In the genomic region with DNA sequence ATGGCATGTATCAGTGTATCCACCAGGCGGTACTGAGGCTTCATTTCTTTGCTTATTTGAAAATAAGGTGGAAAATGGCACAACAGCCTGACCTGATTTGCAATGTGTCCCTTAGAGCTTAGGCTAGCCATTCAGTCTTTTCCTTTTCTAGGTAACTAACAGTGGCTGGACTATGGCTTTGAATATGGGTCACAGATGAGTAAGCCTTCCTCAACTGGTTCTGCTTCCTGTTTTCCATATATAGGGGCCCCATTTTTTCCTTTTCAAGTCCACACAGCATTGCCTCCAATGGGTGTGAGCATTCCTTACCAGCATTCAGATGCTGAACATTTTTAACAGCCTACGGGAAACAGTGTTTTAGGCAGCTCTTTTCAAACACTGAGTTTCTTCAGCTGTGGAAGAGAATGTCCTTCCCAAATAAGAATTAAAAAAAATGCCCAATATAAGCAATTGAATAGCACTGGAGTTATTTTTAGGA, we compare ENCODE assay signal across 9 cellular contexts. TPM values are rescaled to one million over a fixed set of nuclear protein-coding genes. Genes with fewer than 3 reads are reported as not detected.
DNase-seq lines count a peak whose midpoint lies in the region; ATAC-seq and TF ChIP-seq lines count a peak whose summit lies in the region.
"Had no signal": no experiment of that assay in that cellular context is flagged by ENCODE, and none has a peak within 500 bp of the region (broad histone marks: within the 10 kb centered on the region; RNA-seq: fewer than 3 reads in every experiment).

No MANE protein-coding gene starts in this region.

- no peak overlapping the region for H2AFZ ChIP-seq in ACC112 (ENCODE audit: low read length, unreplicated experiment)

- no peak overlapping the region for H3K9ac ChIP-seq in colonic mucosa (ENCODE audit: low read depth in 2 of 2, low read length in 2 of 2)

- intact Hi-C loops in colonic mucosa (cut with DNase I) (no loop called here), sciatic nerve (cut with DNase I) (no loop called here), left colon (cut with DNase I, micrococcal nuclease) (no loop called here)

- H3K9me3 ChIP-seq in colonic mucosa: no peaks in the 10 kb centered on the region
- no peaks in the 10 kb centered on the region for H3K9me3 ChIP-seq in lung (ENCODE audit: control insufficient read depth in 2 of 2, insufficient read depth in 1 of 2, low read length in 1 of 2)

- H3K4me3 ChIP-seq in ACC112 (ENCODE audit: low read depth, low read length) (peak overlapping the region; percentile 10), colonic mucosa (no peak overlapping the region), lung (no peak overlapping the region)

- H3K27me3 ChIP-seq in ACC112 (ENCODE audit: insufficient read depth, low read length) (no peaks in the 10 kb centered on the region), colonic mucosa (no peaks in the 10 kb centered on the region), lung (ENCODE audit: control insufficient read depth, insufficient read depth) (no peaks in the 10 kb centered on the region)

- ATAC-seq in lung (ENCODE audit: insufficient read depth, low FRiP score): no peak
- no peak for ATAC-seq in sciatic nerve
- ATAC-seq in left colon: no peak

- H3K27ac ChIP-seq in ACC112 (ENCODE audit: low read depth, low read length) (peak overlapping the region; percentile 95), colonic mucosa (peak overlapping the region; percentile 66), lung (ENCODE audit: low read depth in 1 of 2, low read length in 1 of 2) (peak overlapping the region; percentile 90 to 95)

- no peak for TF ChIP-seq CTCF in colonic mucosa (IDR thresholded peaks at IDR 0.05)
- no peak for TF ChIP-seq CTCF in lung (IDR thresholded peaks at IDR 0.05; ENCODE audit: control extremely low read depth, extremely low read depth)
- TF ChIP-seq CTCF in GM10266 (IDR thresholded peaks at IDR 0.05; ENCODE audit: control insufficient read depth, insufficient read depth, low read depth, missing control alignments): no peak

- DNase-seq in LHCN-M2 (ENCODE audit: low read depth) (peak; percentile 91), colonic mucosa (no peak), lung (ENCODE audit: low spot score) (no peak), sciatic nerve (ENCODE audit: low spot score) (no peak), left colon (no peak), GM10266 (ENCODE audit: extremely low spot score) (no peak)
- DNase-seq in stimulated activated naive CD4-positive, alpha-beta T cell treated with Interleukin-2 at 50 U/mL for 16 hours (lab: John Stamatoyannopoulos, UW): no peak
- DNase-seq: DMS153 had no signal

- 53 to 64% methylated on average over 2 of the region's 2 CpGs for WGBS in lung, 2 donors

- peaks cover 34% of the 10 kb centered on the region for H3K79me2 ChIP-seq in ACC112 (ENCODE audit: control insufficient read depth, insufficient read depth, low read length, unreplicated experiment)

- H3K4me1 ChIP-seq in ACC112 (ENCODE audit: control insufficient read depth, insufficient read depth, low read length, unreplicated experiment) (peaks cover 38% of the 10 kb centered on the region), colonic mucosa (no peaks in the 10 kb centered on the region), lung (ENCODE audit: control insufficient read depth in 2 of 2, insufficient read depth in 2 of 2, low read length in 2 of 2) (peaks cover 2 to 7% of the 10 kb centered on the region in 2 donors)

- H3K36me3 ChIP-seq in ACC112 (ENCODE audit: insufficient read depth, low read length) (no peaks in the 10 kb centered on the region), colonic mucosa (no peaks in the 10 kb centered on the region), lung (ENCODE audit: control insufficient read depth in 2 of 2, insufficient read depth in 2 of 2, low read length in 2 of 2) (no peaks in the 10 kb centered on the region)

RNA-seq across cellular contexts. Expression of a gene that starts 3.9 kb away (rescaled TPM):
- total RNA-seq in LHCN-M2 (2014; rRNA removed) (1,506 and 2,151 TPM in 2 replicates), colonic mucosa (100 to 1,000 TPM; 254 to 393 TPM), lung (100 to 1,000 TPM; 375 to 445 TPM), sciatic nerve (373 TPM), left colon (100 to 1,000 TPM; 303 to 331 TPM)
- polyA plus RNA-seq in LHCN-M2 (2012): 564 TPM
- polyA plus RNA-seq in lung: 100 to 1,000 TPM; 105 to 291 TPM
